24 cellular contexts compared by ENCODE assay signal in the genomic region with DNA sequence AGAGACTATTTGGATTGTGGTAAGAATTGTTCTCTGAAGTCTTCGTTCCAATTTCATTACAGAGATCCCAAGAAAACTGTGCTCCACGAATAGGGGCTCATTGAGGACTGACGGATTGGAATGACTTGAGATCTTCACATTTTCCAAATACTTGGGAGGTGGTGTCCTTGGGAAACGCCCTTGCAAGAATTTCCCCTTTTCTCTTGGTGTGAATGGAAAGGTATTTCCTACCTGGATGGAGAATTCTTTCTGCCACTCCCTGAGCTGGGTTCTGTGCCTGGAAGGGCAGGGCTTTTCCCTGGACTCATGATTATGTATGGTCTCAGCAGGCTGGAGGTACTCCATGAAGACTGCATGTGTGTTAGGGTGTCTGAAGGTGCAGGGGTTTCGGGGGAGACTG. TPM values are rescaled to one million over a fixed set of nuclear protein-coding genes. Genes with fewer than 3 reads are reported as not detected.
DNase-seq lines count a peak whose midpoint lies in the region; ATAC-seq, FAIRE-seq and TF ChIP-seq lines count a peak whose summit lies in the region.
"Had no signal": no experiment of that assay in that cellular context is flagged by ENCODE, and none has a peak within 500 bp of the region (broad histone marks: within the 10 kb centered on the region; RNA-seq: fewer than 3 reads in every experiment).

No MANE protein-coding gene starts in this region.

- TF ChIP-seq CTCF in coronary artery (IDR thresholded peaks at IDR 0.05), result no peak
- no peak for TF ChIP-seq CTCF in left lung (IDR thresholded peaks at IDR 0.05)
- no peak for TF ChIP-seq CTCF in colonic mucosa (IDR thresholded peaks at IDR 0.05)

- H3K36me3 ChIP-seq in left lung (no peaks in the 10 kb centered on the region), colonic mucosa (no peaks in the 10 kb centered on the region)
- H3K36me3 ChIP-seq: HAP-1, SJSA1 had no signal

- H3K27me3 ChIP-seq in left lung (no peaks in the 10 kb centered on the region), colonic mucosa (no peaks in the 10 kb centered on the region)
- H3K27me3 ChIP-seq: BLaER1 treated with 17β-estradiol and CSF1 and Interleukin-3, amounts not matched to agents 10 nM and 100 nM; SJSA1 had no signal

- intact Hi-C loops in left lung (cut with DNase I), result no loop called here
- intact Hi-C loops in colonic mucosa (cut with DNase I), result no loop called here

- DNase-seq in HTR-8/SVneo (ENCODE audit: insufficient read length, low spot score) (no peak), coronary artery (ENCODE audit: low spot score) (no peak), left lung (no peak), H54 (ENCODE audit: insufficient read length, low spot score) (no peak), activated gamma-delta T cell treated with Interleukin-2 at 50 U/mL for 16 hours (no peak), colonic mucosa (no peak)
- DNase-seq: AML-193; CD4-positive, alpha-beta T cell; COR-L47; DMS53; HFFc6; MM.1S; NCI-H2029 treated with DMSO at 0.1 percent for 48 hours; NCI-H446 treated with DMSO at 0.1 percent for 48 hours; NCI-H526; NCI-H82; RPMI8226 had no signal

- peak; percentile 16 for FAIRE-seq in HTR-8/SVneo (lab: Jason Lieb, UNC)
- FAIRE-seq in H54 (lab: Jason Lieb, UNC), result no peak
- FAIRE-seq: A549, G401.6 had no signal

- ATAC-seq in left lung (peak; percentile 25), HG02885 (IDR thresholded peaks at IDR 0.05; ENCODE audit: poor library complexity, unreplicated experiment) (no peak)
- ATAC-seq: A549 had no signal

- H3K4me1 ChIP-seq in left lung (peaks cover 0 to 6% of the 10 kb centered on the region in 2 donors), colonic mucosa (no peaks in the 10 kb centered on the region)
- H3K4me1 ChIP-seq: A549, HAP-1 had no signal

- H3K9ac ChIP-seq in colonic mucosa (ENCODE audit: low read depth in 2 of 2, low read length in 2 of 2), result no peak overlapping the region
- H3K9ac ChIP-seq: BLaER1 treated with 17β-estradiol and CSF1 and Interleukin-3, amounts not matched to agents 10 nM and 100 nM; KMS-11 had no signal

- no peaks in the 10 kb centered on the region for H3K9me3 ChIP-seq in left lung
- no peaks in the 10 kb centered on the region for H3K9me3 ChIP-seq in colonic mucosa
- H3K9me3 ChIP-seq: A549, HAP-1, SJSA1 had no signal

- H3K27ac ChIP-seq in coronary artery, result peak overlapping the region; percentile 41 to 63
- H3K27ac ChIP-seq in left lung, result no peak overlapping the region
- no peak overlapping the region for H3K27ac ChIP-seq in colonic mucosa
- H3K27ac ChIP-seq: A549; BLaER1 treated with 17β-estradiol and CSF1 and Interleukin-3, amounts not matched to agents 10 nM and 100 nM; KMS-11; SJSA1 had no signal

- no peak for TF ChIP-seq POLR2A in H54 (IDR thresholded peaks at IDR 0.05; ENCODE audit: low read depth, low read length)

- H3K4me3 ChIP-seq in coronary artery (no peak overlapping the region), left lung (no peak overlapping the region), colonic mucosa (no peak overlapping the region)
- H3K4me3 ChIP-seq: A549; BLaER1 treated with 17β-estradiol and CSF1 and Interleukin-3, amounts not matched to agents 10 nM and 100 nM; HAP-1; SJSA1 had no signal

RNA-seq across cellular contexts. Expression of a gene that starts 53.9 kb away (rescaled TPM):
- total RNA-seq in left lung, result 10 to 100 TPM; 32.2 to 39.2 TPM
- total RNA-seq in colonic mucosa, result 10 to 100 TPM; 13.4 to 14.4 TPM

Comparison
In these comparisons a context has a peak if more than half of its experiments do, and no peak if none do; other contexts are left out.
1. H3K27ac ChIP-seq: peak in coronary artery (2 of 2); none in left lung (0 of 2) and colonic mucosa (single experiment).